ENCODE assay signal across 1 cellular context in genomic region chr11:44528103-44528502, GRCh38.
TF ChIP-seq lines count a peak whose summit lies in the region.

No MANE protein-coding gene starts in this region.

TF ChIP-seq in K562, 482 proteins besides CTCF, POLR2A, EP300 and RAD21 (continued from another document):
- TF ChIP-seq MGA (IDR thresholded peaks at IDR 0.05) (peak; percentile 53), UBTF (IDR thresholded peaks at IDR 0.05; ENCODE audit: borderline replicate concordance in 1 of 2, low read depth in 2 of 2, low read length in 2 of 2) (0 out of 4 replicates have a peak, but pooled peaks of 1 of the 2 experiments have one; percentile 21), NUFIP1 (IDR thresholded peaks at IDR 0.05; ENCODE audit: partially characterized antibody) (no peak), ZNF175 (CRISPR knock-in tag; IDR thresholded peaks at IDR 0.05; ENCODE audit: low read depth) (peak; percentile 72; the same call in 1 of the 2 replicates), MAZ (CRISPR knock-in tag; conservative IDR thresholded peaks at IDR 0.05 in 1 of 2, IDR thresholded peaks at IDR 0.05 in 1 of 2) (0 out of 4 replicates have a peak, but pooled peaks of 1 of the 2 experiments have one; percentile 11), ARID2 (IDR thresholded peaks at IDR 0.05) (no peak), ID3 (CRISPR knock-in tag; IDR thresholded peaks at IDR 0.05) (no peak), ID3 (tag; IDR thresholded peaks at IDR 0.05) (peak; percentile 49; the same call in 1 of the 2 replicates), CXXC5 (CRISPR knock-in tag; IDR thresholded peaks at IDR 0.05) (0 out of 2 replicates have a peak, but pooled peaks have one; percentile 10), ZFP91 (CRISPR knock-in tag; IDR thresholded peaks at IDR 0.05) (no peak), ZNF589 (CRISPR knock-in tag; IDR thresholded peaks at IDR 0.05; ENCODE audit: low read depth) (no peak), EGR1 (conservative IDR thresholded peaks at IDR 0.05) (peak; percentile 42; the same call in 1 of the 2 replicates), EZH2 (IDR thresholded peaks at IDR 0.05; ENCODE audit: borderline replicate concordance, low read depth, low read length) (no peak), THAP7 (CRISPR knock-in tag; IDR thresholded peaks at IDR 0.05) (no peak), CREM (IDR thresholded peaks at IDR 0.05; ENCODE audit: low read depth) (0 out of 2 replicates have a peak, but pooled peaks have one; percentile 5), ZNF24 (IDR thresholded peaks at IDR 0.05) (no peak), STAG1 (CRISPR knock-in tag; IDR thresholded peaks at IDR 0.05; ENCODE audit: borderline replicate concordance) (no peak), PHF21A (IDR thresholded peaks at IDR 0.05; ENCODE audit: borderline replicate concordance, low read depth) (no peak), ZNF212 (CRISPR knock-in tag; IDR thresholded peaks at IDR 0.05) (no peak), TFE3 (CRISPR knock-in tag; IDR thresholded peaks at IDR 0.05) (no peak), NCOR1 (IDR thresholded peaks at IDR 0.05) (no peak), RFX1 (IDR thresholded peaks at IDR 0.05) (no peak), RBBP5 (IDR thresholded peaks at IDR 0.05; ENCODE audit: borderline replicate concordance, insufficient read depth, low read length, poor library complexity, severe bottlenecking) (peak; percentile 34), SMARCE1 (IDR thresholded peaks at IDR 0.05) (0 out of 2 replicates have a peak, but pooled peaks have one; percentile 21), EP400 (IDR thresholded peaks at IDR 0.05) (peak; percentile 32; the same call in 1 of the 2 replicates), BACH1 (tag; IDR thresholded peaks at IDR 0.05) (no peak), SMARCA4 (IDR thresholded peaks at IDR 0.05) (peak; percentile 47; the same call in 1 of the 2 replicates), U2AF2 (optimal IDR thresholded peaks at IDR 0.05; ENCODE audit: low read depth, low read length) (no peak), RNF2 (IDR thresholded peaks at IDR 0.05) (no peak), RBFOX2 (IDR thresholded peaks at IDR 0.05; ENCODE audit: low read depth, low read length) (no peak), NR2C2 (CRISPR knock-in tag; IDR thresholded peaks at IDR 0.05) (no peak), NR2C2 (tag; IDR thresholded peaks at IDR 0.05) (peak; percentile 34; the same call in 1 of the 2 replicates), SRSF7 (optimal IDR thresholded peaks at IDR 0.05; ENCODE audit: low read depth, low read length) (no peak), MIER1 (IDR thresholded peaks at IDR 0.05; ENCODE audit: low read depth) (no peak)
